ENCODE assay signal across 3 cellular contexts in genomic region chr5:75622564-75622963, GRCh38.
TF ChIP-seq lines count a peak whose summit lies in the region.

No MANE protein-coding gene starts in this region.

TF ChIP-seq in SK-N-SH treated with all-trans-retinoic acid at 6 μM for 48 hours, 23 proteins besides CTCF, POLR2A, EP300 and RAD21 (continued from another document):
- TF ChIP-seq CSRNP3 (CRISPR knock-in tag; IDR thresholded peaks at IDR 0.05) = no peak
- TF ChIP-seq POU6F1 (CRISPR knock-in tag; IDR thresholded peaks at IDR 0.05; ENCODE audit: borderline replicate concordance, low read depth) = no peak
- TF ChIP-seq BACH2 (CRISPR knock-in tag; IDR thresholded peaks at IDR 0.05; ENCODE audit: borderline replicate concordance) = no peak
- no peak for TF ChIP-seq GLIS3 (CRISPR knock-in tag; IDR thresholded peaks at IDR 0.05)
- no peak for TF ChIP-seq RARB (CRISPR knock-in tag; IDR thresholded peaks at IDR 0.05)
- no peak for TF ChIP-seq ZFP3 (CRISPR knock-in tag; IDR thresholded peaks at IDR 0.05)

TF ChIP-seq in SK-N-SH, 30 proteins besides CTCF, POLR2A, EP300 and RAD21 (continued from another document):
- no peak for TF ChIP-seq REST (IDR thresholded peaks at IDR 0.05; ENCODE audit: low read depth, low read length)
- TF ChIP-seq TCF12 (IDR thresholded peaks at IDR 0.05) = no peak
- TF ChIP-seq TAF1 (IDR thresholded peaks at IDR 0.05; ENCODE audit: borderline replicate concordance, low read depth, low read length) = no peak
- TF ChIP-seq CHD2 (IDR thresholded peaks at IDR 0.05; ENCODE audit: low read length, partially characterized antibody) = no peak
- TF ChIP-seq PBX3 (IDR thresholded peaks at IDR 0.05) = no peak
- TF ChIP-seq MEF2A (IDR thresholded peaks at IDR 0.05; ENCODE audit: borderline replicate concordance, low read depth) = no peak
- no peak for TF ChIP-seq FOXM1 (IDR thresholded peaks at IDR 0.05; ENCODE audit: low read depth)
- no peak for TF ChIP-seq IRF3 (IDR thresholded peaks at IDR 0.05; ENCODE audit: low read depth, low read length)
- no peak for TF ChIP-seq YY1 (IDR thresholded peaks at IDR 0.05; ENCODE audit: low read depth)
- TF ChIP-seq FOXJ3 (CRISPR knock-in tag; IDR thresholded peaks at IDR 0.05) = no peak
- no peak for TF ChIP-seq ZBTB33 (IDR thresholded peaks at IDR 0.05; ENCODE audit: borderline replicate concordance, low read depth)

TF ChIP-seq in liver, 16 proteins besides CTCF, POLR2A, EP300 and RAD21 (continued from another document):
- no peak for TF ChIP-seq REST (IDR thresholded peaks at IDR 0.05)
